In genomic region chr3:17755836-17756235, GRCh38 we compare ENCODE assay signal across 20 cellular contexts. TPM values are rescaled to one million over a fixed set of nuclear protein-coding genes. Genes with fewer than 3 reads are reported as not detected.
DNase-seq lines count a peak whose midpoint lies in the region; ATAC-seq and TF ChIP-seq lines count a peak whose summit lies in the region.
"Had no signal": no experiment of that assay in that cellular context is flagged by ENCODE, and none has a peak within 500 bp of the region (broad histone marks: within the 10 kb centered on the region; RNA-seq: fewer than 3 reads in every experiment).

No MANE protein-coding gene starts in this region.

- H3K9me3 ChIP-seq in right lobe of liver: no peaks in the 10 kb centered on the region
- H3K9me3 ChIP-seq: lower lobe of right lung, thyroid gland had no signal

- no peak for TF ChIP-seq CTCF in right lobe of liver (IDR thresholded peaks at IDR 0.05)

- H3K27me3 ChIP-seq in right lobe of liver: no peaks in the 10 kb centered on the region
- H3K27me3 ChIP-seq: cardiac muscle cell, thyroid gland had no signal

- WGBS in right lobe of liver (ENCODE audit: insufficient coverage, low coverage, low lambda C conversion rate, missing lambda C conversion rate): 80% methylated on average over 1 of the region's 1 CpG

- H3K36me3 Mint-ChIP-seq in effector memory CD8-positive, alpha-beta T cell (ENCODE audit: insufficient read depth): no peaks in the 10 kb centered on the region
- H3K36me3 Mint-ChIP-seq: naive thymus-derived CD4-positive, alpha-beta T cell had no signal

- no peak for DNase-seq in effector memory CD8-positive, alpha-beta T cell
- DNase-seq in activated naive CD4-positive, alpha-beta T cell (lab: John Stamatoyannopoulos, UW): no peak
- DNase-seq in Ammon's horn (ENCODE audit: low spot score) (no peak), right lobe of liver (no peak), NCI-H446 (lab: John Stamatoyannopoulos, UW) (no peak)
- DNase-seq: Calu3, head of caudate nucleus, lower lobe of right lung, NCI-H187, NCI-H446 treated with DMSO at 0.1 percent for 48 hours, SHP77 treated with DMSO at 0.1 percent for 48 hours, thyroid gland had no signal

- intact Hi-C loops in right lobe of liver (cut with DNase I): no loop called here

- H3K4me1 ChIP-seq in right lobe of liver: peaks cover 0 to 17% (median 7%) of the 10 kb centered on the region in 4 donors
- H3K4me1 ChIP-seq: thyroid gland had no signal

- H3K27me3 Mint-ChIP-seq in effector memory CD8-positive, alpha-beta T cell: no peaks in the 10 kb centered on the region

- TF ChIP-seq POLR2A in right lobe of liver (IDR thresholded peaks at IDR 0.05): no peak

- no peak overlapping the region for H3K4me3 Mint-ChIP-seq in effector memory CD8-positive, alpha-beta T cell
- H3K4me3 Mint-ChIP-seq: activated T-helper 1 cell treated with anti-CD3 and anti-CD28 coated beads, Interleukin-12 subunit alpha, Interleukin-12 subunit beta, Interleukin-2, Interleukin-4 antibody, amounts not matched to agents 30 ng/mL and 10 ng/mL and 1 ng/mL, durations not matched to agents 14 hours and 24 hours and 36 hours; naive thymus-derived CD4-positive, alpha-beta T cell; T-helper 1 cell treated with Interleukin-12 subunit alpha and Interleukin-12 subunit beta and Interleukin-4 antibody, amounts not matched to agents 30 μg/mL and 1 μg/mL, for 36 hours had no signal

- no peaks in the 10 kb centered on the region for H3K9me3 Mint-ChIP-seq in effector memory CD8-positive, alpha-beta T cell
- H3K9me3 Mint-ChIP-seq: activated T-helper 1 cell treated with anti-CD3 and anti-CD28 coated beads, Interleukin-12 subunit alpha, Interleukin-12 subunit beta, Interleukin-2, Interleukin-4 antibody, amounts not matched to agents 30 ng/mL and 10 ng/mL and 1 ng/mL, durations not matched to agents 14 hours and 24 hours and 36 hours; naive thymus-derived CD4-positive, alpha-beta T cell; T-helper 1 cell treated with Interleukin-12 subunit alpha and Interleukin-12 subunit beta and Interleukin-4 antibody, amounts not matched to agents 30 μg/mL and 1 μg/mL, for 36 hours had no signal

- peak; percentile 62 for ATAC-seq in GM19023 (IDR thresholded peaks at IDR 0.05; ENCODE audit: unreplicated experiment)
- peak; percentile 76 for ATAC-seq in GM21723 (IDR thresholded peaks at IDR 0.05; ENCODE audit: unreplicated experiment)
- peak; percentile 80 for ATAC-seq in HG03432 (IDR thresholded peaks at IDR 0.05; ENCODE audit: unreplicated experiment)
- peak; percentile 41 for ATAC-seq in effector memory CD8-positive, alpha-beta T cell (replicated peaks)
- no peak for ATAC-seq in right lobe of liver
- ATAC-seq: lower lobe of right lung; naive thymus-derived CD4-positive, alpha-beta T cell had no signal

- no peak overlapping the region for H3K4me3 ChIP-seq in right lobe of liver
- H3K4me3 ChIP-seq: cardiac muscle cell, lower lobe of right lung, smooth muscle cell, thyroid gland had no signal

- no peak overlapping the region for H3K27ac ChIP-seq in right lobe of liver
- H3K27ac ChIP-seq: cardiac muscle cell, lower lobe of right lung, thyroid gland had no signal

- peaks cover 0 to 4% of the 10 kb centered on the region in 2 donors for H3K4me1 Mint-ChIP-seq in effector memory CD8-positive, alpha-beta T cell (ENCODE audit: low read depth in 2 of 2)

- H3K27ac Mint-ChIP-seq in effector memory CD8-positive, alpha-beta T cell: no peak overlapping the region
- H3K27ac Mint-ChIP-seq: activated T-helper 1 cell treated with anti-CD3 and anti-CD28 coated beads, Interleukin-12 subunit alpha, Interleukin-12 subunit beta, Interleukin-2, Interleukin-4 antibody, amounts not matched to agents 30 ng/mL and 10 ng/mL and 1 ng/mL, durations not matched to agents 14 hours and 24 hours and 36 hours; naive thymus-derived CD4-positive, alpha-beta T cell; T-helper 1 cell treated with Interleukin-12 subunit alpha and Interleukin-12 subunit beta and Interleukin-4 antibody, amounts not matched to agents 30 μg/mL and 1 μg/mL, for 36 hours had no signal

- H3K36me3 ChIP-seq in right lobe of liver: no peaks in the 10 kb centered on the region
- H3K36me3 ChIP-seq: cardiac muscle cell, lower lobe of right lung, thyroid gland had no signal

RNA-seq across cellular contexts. Expression of gene TBC1D5, which starts 13.4 kb away (rescaled TPM):
- 10 to 100 TPM; 21.5 to 33.4 (median 27.7) TPM for total RNA-seq in right lobe of liver

Comparison
In these comparisons a context has a peak if more than half of its experiments do, and no peak if none do; other contexts are left out.
1. ATAC-seq: peak in GM19023 (single experiment), GM21723 (single experiment), HG03432 (single experiment) and effector memory CD8-positive, alpha-beta T cell (single experiment); none in right lobe of liver (0 of 4).